1 cellular context compared by ENCODE assay signal in genomic region chr12:98397323-98398105, GRCh38.
TF ChIP-seq lines count a peak whose summit lies in the region.

No MANE protein-coding gene starts in this region.

TF ChIP-seq in HepG2, 621 proteins besides CTCF, POLR2A, EP300 and RAD21 (continued from another document and continues in another):
- TF ChIP-seq THAP9 (CRISPR knock-in tag; IDR thresholded peaks at IDR 0.05; ENCODE audit: borderline replicate concordance): no peak
- TF ChIP-seq GATAD1 (CRISPR knock-in tag; IDR thresholded peaks at IDR 0.05): no peak
- no peak for TF ChIP-seq ZNF577 (CRISPR knock-in tag; IDR thresholded peaks at IDR 0.05; ENCODE audit: borderline replicate concordance, low read depth)
- TF ChIP-seq ZNF580 (CRISPR knock-in tag; IDR thresholded peaks at IDR 0.05; ENCODE audit: borderline replicate concordance, low read depth): 0 out of 2 replicates have a peak, but pooled peaks have one; percentile 65
- TF ChIP-seq ZNF501 (CRISPR knock-in tag; IDR thresholded peaks at IDR 0.05): peak; percentile 68; the same call in 1 of the 2 replicates
- TF ChIP-seq CREB1 (IDR thresholded peaks at IDR 0.05): no peak
- no peak for TF ChIP-seq CREB1 (CRISPR knock-in tag; IDR thresholded peaks at IDR 0.05)
- TF ChIP-seq HINFP (CRISPR knock-in tag; IDR thresholded peaks at IDR 0.05; ENCODE audit: low read depth): 0 out of 2 replicates have a peak, but pooled peaks have one; percentile 26
- TF ChIP-seq HDAC2 (CRISPR knock-in tag; IDR thresholded peaks at IDR 0.05): no peak; the same call in 1 of the 2 replicates
- no peak for TF ChIP-seq ZHX2 (IDR thresholded peaks at IDR 0.05; ENCODE audit: low read depth)
- TF ChIP-seq ZHX2 (CRISPR knock-in tag; IDR thresholded peaks at IDR 0.05; ENCODE audit: borderline replicate concordance): no peak
- TF ChIP-seq ZNF33A (CRISPR knock-in tag; IDR thresholded peaks at IDR 0.05; ENCODE audit: borderline replicate concordance): no peak
- TF ChIP-seq FUBP1 (CRISPR knock-in tag; IDR thresholded peaks at IDR 0.05; ENCODE audit: borderline replicate concordance): no peak
- no peak for TF ChIP-seq ZNF674 (CRISPR knock-in tag; IDR thresholded peaks at IDR 0.05; ENCODE audit: low read depth)
- no peak for TF ChIP-seq NONO (IDR thresholded peaks at IDR 0.05)
- TF ChIP-seq NONO (CRISPR knock-in tag; conservative IDR thresholded peaks at IDR 0.05): no peak
- TF ChIP-seq KDM2A (CRISPR knock-in tag; IDR thresholded peaks at IDR 0.05; ENCODE audit: borderline replicate concordance, low read depth): peak; percentile 89
- TF ChIP-seq CBX2 (IDR thresholded peaks at IDR 0.05; ENCODE audit: low read depth, low read length): no peak
- no peak for TF ChIP-seq CBX2 (CRISPR knock-in tag; IDR thresholded peaks at IDR 0.05; ENCODE audit: low read depth)
- TF ChIP-seq GTF3A (CRISPR knock-in tag; conservative IDR thresholded peaks at IDR 0.05): no peak
- no peak for TF ChIP-seq ZNF557 (CRISPR knock-in tag; IDR thresholded peaks at IDR 0.05)
- TF ChIP-seq ZNF512B (CRISPR knock-in tag; IDR thresholded peaks at IDR 0.05; ENCODE audit: borderline replicate concordance): no peak
- no peak for TF ChIP-seq BATF2 (CRISPR knock-in tag; IDR thresholded peaks at IDR 0.05)
- TF ChIP-seq GMEB1 (CRISPR knock-in tag; IDR thresholded peaks at IDR 0.05; ENCODE audit: borderline replicate concordance): no peak
- TF ChIP-seq ATF7-NPFF (CRISPR knock-in tag; IDR thresholded peaks at IDR 0.05; ENCODE audit: low read depth): no peak
- no peak for TF ChIP-seq JUNB (CRISPR knock-in tag; IDR thresholded peaks at IDR 0.05; ENCODE audit: borderline replicate concordance)
- no peak for TF ChIP-seq HNRNPH1 (optimal IDR thresholded peaks at IDR 0.05; ENCODE audit: low read depth, low read length)
- no peak for TF ChIP-seq ZNF550 (CRISPR knock-in tag; IDR thresholded peaks at IDR 0.05; ENCODE audit: borderline replicate concordance)
- TF ChIP-seq NFKB2 (CRISPR knock-in tag; IDR thresholded peaks at IDR 0.05; ENCODE audit: borderline replicate concordance): no peak; the same call in 1 of the 2 replicates
- peak; percentile 34; the same call in 1 of the 2 replicates for TF ChIP-seq ZNF574 (CRISPR knock-in tag; IDR thresholded peaks at IDR 0.05)
- 0 out of 2 replicates have a peak, but pooled peaks have one; percentile 43 for TF ChIP-seq MEF2D (CRISPR knock-in tag; IDR thresholded peaks at IDR 0.05)
- 0 out of 2 replicates have a peak, but pooled peaks have one; percentile 51 for TF ChIP-seq ZNF691 (CRISPR knock-in tag; IDR thresholded peaks at IDR 0.05; ENCODE audit: borderline replicate concordance, low read depth)
- TF ChIP-seq ZSCAN22 (CRISPR knock-in tag; IDR thresholded peaks at IDR 0.05): no peak
- peak; percentile 36; the same call in 1 of the 2 replicates for TF ChIP-seq THAP11 (CRISPR knock-in tag; IDR thresholded peaks at IDR 0.05)
- TF ChIP-seq CBFB (CRISPR knock-in tag; IDR thresholded peaks at IDR 0.05): no peak
- TF ChIP-seq TBX3 (IDR thresholded peaks at IDR 0.05; ENCODE audit: borderline replicate concordance): no peak
- no peak for TF ChIP-seq POLR2AphosphoS2 (IDR thresholded peaks at IDR 0.05; ENCODE audit: low read depth, low read length)
- no peak for TF ChIP-seq SRY (CRISPR knock-in tag; IDR thresholded peaks at IDR 0.05)
